Comparison of ENCODE assay signal across 13 cellular contexts in genomic region chr12:65911321-65911720, GRCh38.
A peak's percentile ranks its signal among the peaks of the same experiment; 100 is the strongest.
DNase-seq lines count a peak whose midpoint lies in the region; ATAC-seq and TF ChIP-seq lines count a peak whose summit lies in the region.
"Had no signal": no experiment of that assay in that cellular context is flagged by ENCODE, and none has a peak within 500 bp of the region (broad histone marks: within the 10 kb centered on the region; RNA-seq: fewer than 3 reads in every experiment).

No MANE protein-coding gene starts in this region.

- POLR2A ChIA-PET in A673 (lab: Charles Lee; ENCODE audit: low non-redundant PET): no interaction called here
- POLR2A ChIA-PET in HEK293 (lab: Yijun Ruan, JAX): interaction anchor here (1.1 kb wide), 1 partner anchor 25 kb away, joined by 4 read pairs; no protein-coding TSS in a partner anchor
- POLR2A ChIA-PET in CD8-positive, alpha-beta T cell (lab: Charles Lee): no interaction called here

- H3K4me3 ChIP-seq in A673 (ENCODE audit: low read depth, low read length, poor library complexity, severe bottlenecking) (no peak overlapping the region), HEK293 (ENCODE audit: low read depth, low read length) (no peak overlapping the region), RWPE2 (ENCODE audit: severe bottlenecking) (no peak overlapping the region)
- no peak overlapping the region for H3K4me3 ChIP-seq in CD8-positive, alpha-beta T cell (ENCODE audit: low read depth, low read length)

- H3K9me3 ChIP-seq in A673 (ENCODE audit: low read depth, low read length, poor library complexity, severe bottlenecking) (no peaks in the 10 kb centered on the region), HEK293 (ENCODE audit: control insufficient read depth, insufficient read depth, low read depth, low read length) (no peaks in the 10 kb centered on the region), RWPE2 (ENCODE audit: severe bottlenecking) (no peaks in the 10 kb centered on the region)
- H3K9me3 ChIP-seq in CD8-positive, alpha-beta T cell (ENCODE audit: low read length): no peaks in the 10 kb centered on the region

- CTCF ChIA-PET in A673 (lab: Charles Lee): no interaction called here
- CTCF ChIA-PET in HEK293 (lab: Yijun Ruan, JAX): no interaction called here
- CTCF ChIA-PET in CD8-positive, alpha-beta T cell (lab: Charles Lee): interaction anchor here (1.4 kb wide), 1 partner anchor 11 kb away, joined by 3 read pairs; no protein-coding TSS in a partner anchor

- DNase-seq in A673 (ENCODE audit: low spot score) (peak; percentile 73), RWPE2 (ENCODE audit: low spot score) (no peak), fibroblast of peridontal ligament (ENCODE audit: extremely low read depth) (peak; percentile 42)
- DNase-seq in NK-92 treated with Interleukin-12 subunit alpha and Interleukin-12 subunit beta, amount 100 ng/mL, for 24 hours (lab: John Stamatoyannopoulos, UW): no peak
- no peak for DNase-seq in CD8-positive, alpha-beta T cell
- DNase-seq: activated T-cell treated with anti-CD3 and anti-CD28 coated beads, Interleukin-2, amount 50 U/mL, for 72 hours; central memory CD4-positive, alpha-beta T cell; hippocampal formation; NCI-H446; stimulated activated naive CD4-positive, alpha-beta T cell had no signal

- H3K27me3 Mint-ChIP-seq in CD8-positive, alpha-beta T cell (ENCODE audit: low read depth): no peaks in the 10 kb centered on the region

- no peaks in the 10 kb centered on the region for H3K9me3 Mint-ChIP-seq in CD8-positive, alpha-beta T cell

- intact Hi-C loops in A673 (cut with micrococcal nuclease; ENCODE audit: unreplicated experiment): no loop called here
- intact Hi-C loops in CD8-positive, alpha-beta T cell (cut with DNase I, micrococcal nuclease): no loop called here

- no peaks in the 10 kb centered on the region for H3K27me3 ChIP-seq in A673 (replicated peaks; ENCODE audit: insufficient read depth, low read depth, low read length, poor library complexity)
- H3K27me3 ChIP-seq in RWPE2 (ENCODE audit: insufficient read depth, poor library complexity, severe bottlenecking): no peaks in the 10 kb centered on the region
- no peaks in the 10 kb centered on the region for H3K27me3 ChIP-seq in CD8-positive, alpha-beta T cell (ENCODE audit: insufficient read depth, low read length)

- H3K27ac ChIP-seq in A673 (ENCODE audit: low read depth, low read length, poor library complexity, severe bottlenecking) (no peak overlapping the region), HEK293 (ENCODE audit: extremely low read depth, low read depth, low read length) (no peak overlapping the region), RWPE2 (ENCODE audit: poor library complexity, severe bottlenecking) (no peak overlapping the region)
- H3K27ac ChIP-seq in CD8-positive, alpha-beta T cell (ENCODE audit: low read depth, low read length): no peak overlapping the region

- no peaks in the 10 kb centered on the region for H3K36me3 Mint-ChIP-seq in CD8-positive, alpha-beta T cell

- 0 out of 3 replicates have a peak, but pooled peaks have one; percentile 6 for ATAC-seq in RWPE2 (ENCODE audit: low read depth)
- no peak for ATAC-seq in GM21529 (IDR thresholded peaks at IDR 0.05; ENCODE audit: unreplicated experiment)
- no peak for ATAC-seq in GM21825 (IDR thresholded peaks at IDR 0.05; ENCODE audit: unreplicated experiment)
- no peak for ATAC-seq in CD8-positive, alpha-beta T cell
- ATAC-seq: activated T-cell treated with anti-CD3 and anti-CD28 coated beads, Interleukin-2, amount 50 U/mL, for 72 hours had no signal

- BruUV-seq in A673 (replicated peaks; lab: Mats Ljungman, UMichigan): no TSS peak

- no peak for TF ChIP-seq CTCF in A673 (conservative IDR thresholded peaks at IDR 0.05; ENCODE audit: low read depth, low read length)
- no peak for TF ChIP-seq CTCF in HEK293 (tag by site-specific recombination; IDR thresholded peaks at IDR 0.05)
- TF ChIP-seq CTCF in RWPE2 (IDR thresholded peaks at IDR 0.05; ENCODE audit: poor library complexity, severe bottlenecking): no peak
- TF ChIP-seq CTCF in CD8-positive, alpha-beta T cell (IDR thresholded peaks at IDR 0.05): no peak

- H3K27ac Mint-ChIP-seq in CD8-positive, alpha-beta T cell: no peak overlapping the region
- H3K27ac Mint-ChIP-seq: activated T-cell treated with anti-CD3 and anti-CD28 coated beads, Interleukin-2, amount 50 U/mL, for 72 hours had no signal

- no peaks in the 10 kb centered on the region for H3K4me1 Mint-ChIP-seq in CD8-positive, alpha-beta T cell (ENCODE audit: low read depth)

- H3K36me3 ChIP-seq in A673 (ENCODE audit: insufficient read depth, low read length, poor library complexity, severe bottlenecking): peaks cover 14% of the 10 kb centered on the region
- H3K36me3 ChIP-seq in HEK293 (ENCODE audit: control insufficient read depth in 2 of 2, insufficient read depth in 1 of 2, low read length in 2 of 2): no peaks in the 10 kb centered on the region
- H3K36me3 ChIP-seq in RWPE2 (ENCODE audit: low read depth): peaks cover 95% of the 10 kb centered on the region
- H3K36me3 ChIP-seq in CD8-positive, alpha-beta T cell (ENCODE audit: insufficient read depth, low read length): no peaks in the 10 kb centered on the region

- H3K4me1 ChIP-seq in A673 (ENCODE audit: insufficient read depth, low read length, poor library complexity, severe bottlenecking): peaks cover 34% of the 10 kb centered on the region
- peaks cover 7% of the 10 kb centered on the region for H3K4me1 ChIP-seq in HEK293 (ENCODE audit: control insufficient read depth, insufficient read depth, low read length)
- H3K4me1 ChIP-seq in RWPE2 (ENCODE audit: insufficient read depth, poor library complexity, severe bottlenecking): no peaks in the 10 kb centered on the region
- H3K4me1 ChIP-seq in CD8-positive, alpha-beta T cell (ENCODE audit: insufficient read depth, low read length): no peaks in the 10 kb centered on the region

- no peak overlapping the region for H3K4me3 Mint-ChIP-seq in CD8-positive, alpha-beta T cell
- H3K4me3 Mint-ChIP-seq: activated T-cell treated with anti-CD3 and anti-CD28 coated beads, Interleukin-2, amount 50 U/mL, for 72 hours had no signal

TF ChIP-seq in HEK293, 187 proteins besides CTCF, POLR2A, EP300 and RAD21:
- TF ChIP-seq ZSCAN5A (tag by site-specific recombination; IDR thresholded peaks at IDR 0.05) (no peak), ZNF221 (tag by site-specific recombination; IDR thresholded peaks at IDR 0.05; ENCODE audit: borderline replicate concordance) (no peak), ZNF501 (tag by site-specific recombination; IDR thresholded peaks at IDR 0.05) (0 out of 2 replicates have a peak, but pooled peaks have one; percentile 24), ZNF366 (tag by site-specific recombination; conservative IDR thresholded peaks at IDR 0.05) (no peak), SCRT2 (tag by site-specific recombination; IDR thresholded peaks at IDR 0.05) (0 out of 2 replicates have a peak, but pooled peaks have one; percentile 41), BCL11A (tag by site-specific recombination; IDR thresholded peaks at IDR 0.05; ENCODE audit: low read depth) (no peak), ZNF266 (tag by site-specific recombination; IDR thresholded peaks at IDR 0.05; ENCODE audit: low read depth) (no peak), ZNF394 (tag by site-specific recombination; IDR thresholded peaks at IDR 0.05; ENCODE audit: borderline replicate concordance) (peak; percentile 56; the same call in 1 of the 2 replicates), ZFP3 (tag by site-specific recombination; IDR thresholded peaks at IDR 0.05; ENCODE audit: low read depth) (no peak)

Comparison
In these comparisons a context has a peak if more than half of its experiments do, and no peak if none do; other contexts are left out.
1. DNase-seq: peak in A673 (single experiment) and fibroblast of peridontal ligament (single experiment); none in RWPE2 (single experiment), NK-92 treated with Interleukin-12 subunit alpha and Interleukin-12 subunit beta, amount 100 ng/mL, for 24 hours (single experiment) and CD8-positive, alpha-beta T cell (0 of 7).